Comparison of ENCODE assay signal across 19 cellular contexts in the genomic region with DNA sequence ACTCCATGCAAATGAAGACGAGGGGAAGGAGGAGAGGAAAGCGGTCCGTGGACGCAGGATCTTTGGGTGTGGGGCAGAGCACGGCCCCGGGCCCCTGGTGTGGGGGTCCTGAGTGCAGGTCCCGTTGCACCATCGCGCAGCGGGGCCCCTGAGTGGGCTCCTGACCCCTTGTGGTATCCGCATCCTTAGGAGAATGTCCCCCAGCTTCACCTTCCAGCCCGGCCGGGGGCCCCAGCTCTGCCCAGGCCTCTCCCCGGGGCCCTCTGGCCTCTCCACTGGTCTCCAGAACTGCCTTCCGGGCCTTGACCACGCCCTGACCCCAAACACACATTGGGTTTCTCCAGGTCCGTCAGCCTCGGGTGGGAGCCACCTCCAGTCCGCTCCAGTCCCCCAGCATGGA.
"Had no signal": no experiment of that assay in that cellular context is flagged by ENCODE, and none has a peak within 500 bp of the region (broad histone marks: within the 10 kb centered on the region; RNA-seq: fewer than 3 reads in every experiment).

No MANE protein-coding gene starts in this region.

- H3K36me3 Mint-ChIP-seq: mesothelial cell of epicardium had no signal

- H3K4me3 Mint-ChIP-seq: dendritic cell treated with granulocyte-macrophage colony-stimulating factor and Interleukin-4, amounts not matched to agents 40 ng/mL and 50 ng/mL, for 4 days; effector memory CD8-positive, alpha-beta T cell; endodermal cell; mesothelial cell of epicardium had no signal

- DNase-seq: colonic mucosa; cortex of kidney; effector CD8-positive, alpha-beta T cell; effector memory CD8-positive, alpha-beta T cell; endodermal cell; erythroblast; foreskin keratinocyte; heart left ventricle; hypothalamus; left cardiac atrium; left lung; left ventricle myocardium superior; lower lobe of right lung; mesenchymal stem cell; mucosa of descending colon had no signal

- ATAC-seq: effector memory CD8-positive, alpha-beta T cell; esophagus mucosa; foreskin keratinocyte; gastroesophageal sphincter; left cardiac atrium; left lung; left ventricle myocardium superior; mucosa of descending colon had no signal

- H3K27ac Mint-ChIP-seq: dendritic cell treated with granulocyte-macrophage colony-stimulating factor and Interleukin-4, amounts not matched to agents 40 ng/mL and 50 ng/mL, for 4 days; effector memory CD8-positive, alpha-beta T cell; endodermal cell; mesothelial cell of epicardium had no signal

- H3K4me1 Mint-ChIP-seq: endodermal cell, mesothelial cell of epicardium had no signal
